In the genomic region with DNA sequence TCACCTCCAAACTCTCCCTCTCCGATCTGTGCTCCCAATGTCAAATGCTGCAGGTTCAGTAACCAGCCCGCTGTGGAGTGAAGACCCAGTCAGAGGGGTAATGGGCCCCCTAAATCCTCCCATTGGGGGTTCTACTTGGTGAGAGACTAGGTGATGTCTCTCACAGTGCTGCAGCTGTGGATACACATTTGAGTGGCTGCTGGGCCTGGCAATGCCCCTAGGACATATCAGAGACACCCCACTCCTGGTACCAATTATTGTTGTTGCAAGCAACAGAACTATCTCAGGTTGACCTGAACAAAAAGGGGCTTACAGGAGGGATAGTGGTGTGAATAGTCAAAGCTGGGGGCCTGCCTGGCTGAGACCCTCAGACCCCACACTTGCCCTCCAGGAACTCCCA, we compare ENCODE assay signal across 25 cellular contexts. TPM values are rescaled to one million over a fixed set of nuclear protein-coding genes. Genes with fewer than 3 reads are reported as not detected.
"Had no signal": no experiment of that assay in that cellular context is flagged by ENCODE, and none has a peak within 500 bp of the region (broad histone marks: within the 10 kb centered on the region; RNA-seq: fewer than 3 reads in every experiment).

No MANE protein-coding gene starts in this region.

- ATAC-seq: body of pancreas, WTC11 had no signal

- H3K27ac Mint-ChIP-seq: activated CD4-positive, alpha-beta memory T cell treated with anti-CD3 and anti-CD28 coated beads, Interleukin-2, amount 10 ng/mL, durations not matched to agents 7 days and 5 days; activated naive CD4-positive, alpha-beta T cell treated with anti-CD3 and anti-CD28 coated beads, Interleukin-2, amount 50 U/mL, for 24 hours; T-helper 17 cell; WTC11 had no signal

- H3K4me3 Mint-ChIP-seq: activated CD4-positive, alpha-beta memory T cell treated with anti-CD3 and anti-CD28 coated beads, Interleukin-2, amount 10 ng/mL, durations not matched to agents 7 days and 5 days; activated naive CD4-positive, alpha-beta T cell treated with anti-CD3 and anti-CD28 coated beads, Interleukin-2, amount 50 U/mL, for 24 hours; central memory CD8-positive, alpha-beta T cell; T-helper 17 cell; WTC11 had no signal

- H3K27ac ChIP-seq: ascending aorta, body of pancreas, KMS-11 had no signal

- DNase-seq: activated CD4-positive, alpha-beta memory T cell treated with anti-CD3 and anti-CD28 coated beads, Interleukin-2, amount 10 ng/mL, durations not matched to agents 7 days and 5 days; activated CD4-positive, alpha-beta T cell treated with anti-CD3 and anti-CD28 coated beads for 48 hours; activated CD4-positive, CD25-positive, alpha-beta regulatory T cell treated with anti-CD3 and anti-CD28 coated beads, Interleukin-2, amount 50 U/mL, for 72 hours; activated CD8-positive, alpha-beta memory T cell treated with anti-CD3 and anti-CD28 coated beads, Interleukin-2, amount 50 U/mL, for 48 hours; activated T-cell treated with anti-CD3 and anti-CD28 coated beads, Interleukin-2, amount 50 U/mL, for 1 hour; amniotic stem cell; body of pancreas; NCI-H1092; NCI-H1417; NCI-H1930; NCI-H2171; NCI-H226; NCI-H82; SIG-M5; T-helper 17 cell; T-helper 9 cell had no signal

- H3K27me3 Mint-ChIP-seq: activated naive CD4-positive, alpha-beta T cell treated with anti-CD3 and anti-CD28 coated beads, Interleukin-2, amount 50 U/mL, for 24 hours; central memory CD8-positive, alpha-beta T cell; T-helper 17 cell had no signal

- H3K9me3 Mint-ChIP-seq: activated naive CD4-positive, alpha-beta T cell treated with anti-CD3 and anti-CD28 coated beads, Interleukin-2, amount 50 U/mL, for 24 hours had no signal

RNA-seq across cellular contexts. Expression of a gene that starts 4.6 kb away (rescaled TPM):
- total RNA-seq: ascending aorta, MCF 10A, NCI-H460, OCI-LY7, RPMI7951 had no signal

RNA-seq across cellular contexts. Expression of a gene that starts 9.6 kb away (rescaled TPM):
- total RNA-seq: activated CD4-positive, alpha-beta memory T cell treated with anti-CD3 and anti-CD28 coated beads, Interleukin-2, amount 10 ng/mL, durations not matched to agents 7 days and 5 days; ascending aorta; body of pancreas; MCF 10A; NCI-H460; OCI-LY7; RPMI7951; T-helper 17 cell had no signal
